ENCODE assay signal across 8 cellular contexts in the genomic region with DNA sequence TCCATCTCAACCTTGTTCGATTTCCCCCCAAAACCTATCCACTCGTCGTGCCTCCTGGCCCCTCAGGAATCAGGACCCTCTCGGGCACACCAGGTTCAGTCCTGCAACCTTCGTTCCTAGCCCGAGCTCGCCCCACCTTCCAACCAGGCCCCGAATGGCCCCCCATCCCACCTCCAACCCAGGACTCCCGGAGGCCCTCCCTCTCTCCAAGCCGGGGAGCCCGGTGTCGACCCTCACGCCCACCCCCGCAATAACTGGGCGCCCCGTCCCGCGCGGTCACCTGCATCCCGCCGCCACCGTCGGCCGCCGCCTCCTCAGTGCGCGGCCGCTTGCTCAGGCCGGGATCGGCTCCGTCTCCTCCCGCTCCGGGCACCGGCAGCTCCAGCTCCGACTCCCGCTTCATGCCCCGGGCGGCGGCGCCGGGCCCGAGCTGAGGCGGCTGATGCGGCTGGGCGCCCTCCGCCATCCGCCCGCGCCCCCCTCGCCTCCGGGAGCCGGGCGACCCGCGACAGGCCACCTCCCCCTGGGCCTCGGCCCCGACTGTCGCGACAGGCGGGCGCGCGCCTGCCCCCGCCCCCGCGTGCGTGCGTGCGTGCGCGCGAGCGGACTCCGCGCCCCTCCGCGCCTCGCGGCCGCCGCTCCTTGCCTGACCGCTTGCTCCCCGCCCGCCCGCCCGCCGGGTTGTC. TPM values are rescaled to one million over a fixed set of nuclear protein-coding genes. Genes with fewer than 3 reads are reported as not detected.
DNase-seq lines count a peak whose midpoint lies in the region; ATAC-seq and TF ChIP-seq lines count a peak whose summit lies in the region.

No MANE protein-coding gene starts in this region.

- peak overlapping the region; percentile 81 for H3K4me3 ChIP-seq in parathyroid adenoma (ENCODE audit: low read depth, low read length)

- peak overlapping the region; percentile 91 for H3K4me2 ChIP-seq in parathyroid adenoma (ENCODE audit: low read length)

- no peaks in the 10 kb centered on the region for H3K9me3 ChIP-seq in parathyroid adenoma (ENCODE audit: control insufficient read depth, low read length)

- peaks cover 25% of the 10 kb centered on the region for H3K4me1 Mint-ChIP-seq in activated T-helper 1 cell treated with anti-CD3 and anti-CD28 coated beads, Interleukin-12 subunit alpha, Interleukin-12 subunit beta, Interleukin-2, Interleukin-4 antibody, amounts not matched to agents 30 ng/mL and 10 ng/mL and 1 ng/mL, durations not matched to agents 14 hours and 24 hours and 36 hours (ENCODE audit: low read depth)

- H3K4me1 ChIP-seq in parathyroid adenoma = no peaks in the 10 kb centered on the region

- TF ChIP-seq CTCF in parathyroid adenoma (IDR thresholded peaks at IDR 0.05) = no peak

- intact Hi-C loops in activated T-helper 1 cell treated with anti-CD3 and anti-CD28 coated beads, Interleukin-12 subunit alpha, Interleukin-12 subunit beta, Interleukin-2, Interleukin-4 antibody, amounts not matched to agents 30 ng/mL and 10 ng/mL and 1 ng/mL, durations not matched to agents 14 hours and 24 hours and 36 hours (cut with micrococcal nuclease) = loop anchor here (10.0 kb wide), 1 partner anchor 403 kb away; no protein-coding TSS in a partner anchor
- intact Hi-C loops in Right ventricle myocardium superior (cut with DNase I) = no loop called here

- ATAC-seq in HG03432 (IDR thresholded peaks at IDR 0.05; ENCODE audit: unreplicated experiment) (peak; percentile 19), Right ventricle myocardium superior (ENCODE audit: poor library complexity) (peak; percentile 34), HG03457 (IDR thresholded peaks at IDR 0.05; ENCODE audit: unreplicated experiment) (no peak)

- peak overlapping the region; percentile 43 for H3K27ac ChIP-seq in parathyroid adenoma

- peak overlapping the region; percentile 85 for H3K4me3 Mint-ChIP-seq in activated T-helper 1 cell treated with anti-CD3 and anti-CD28 coated beads, Interleukin-12 subunit alpha, Interleukin-12 subunit beta, Interleukin-2, Interleukin-4 antibody, amounts not matched to agents 30 ng/mL and 10 ng/mL and 1 ng/mL, durations not matched to agents 14 hours and 24 hours and 36 hours

- peaks cover 47% of the 10 kb centered on the region for H3K27me3 Mint-ChIP-seq in activated T-helper 1 cell treated with anti-CD3 and anti-CD28 coated beads, Interleukin-12 subunit alpha, Interleukin-12 subunit beta, Interleukin-2, Interleukin-4 antibody, amounts not matched to agents 30 ng/mL and 10 ng/mL and 1 ng/mL, durations not matched to agents 14 hours and 24 hours and 36 hours (ENCODE audit: insufficient read depth)

- no peaks in the 10 kb centered on the region for H3K9me3 Mint-ChIP-seq in activated T-helper 1 cell treated with anti-CD3 and anti-CD28 coated beads, Interleukin-12 subunit alpha, Interleukin-12 subunit beta, Interleukin-2, Interleukin-4 antibody, amounts not matched to agents 30 ng/mL and 10 ng/mL and 1 ng/mL, durations not matched to agents 14 hours and 24 hours and 36 hours

- peaks cover 2% of the 10 kb centered on the region for H3K79me2 ChIP-seq in parathyroid adenoma

- peak; percentile 62 for DNase-seq in DMS53 (lab: John Stamatoyannopoulos, UW)
- no peak for DNase-seq in DMS53 treated with DMSO at 0.1 percent for 48 hours (lab: John Stamatoyannopoulos, UW; ENCODE audit: unreplicated experiment)
- no peak for DNase-seq in activated T-helper 1 cell treated with anti-CD3 and anti-CD28 coated beads, Interleukin-12 subunit alpha, Interleukin-12 subunit beta, Interleukin-2, Interleukin-4 antibody, amounts not matched to agents 30 ng/mL and 10 ng/mL and 1 ng/mL, durations not matched to agents 14 hours and 24 hours and 36 hours (ENCODE audit: low spot score)
- DNase-seq in Right ventricle myocardium superior = peak; percentile 56
- DNase-seq in OCI-M2 (lab: John Stamatoyannopoulos, UW; ENCODE audit: unreplicated experiment) = no peak

- H2AFZ ChIP-seq in parathyroid adenoma = peak overlapping the region; percentile 70

- H3K9ac ChIP-seq in parathyroid adenoma = peak overlapping the region; percentile 53

- peaks cover 2% of the 10 kb centered on the region for H3K36me3 Mint-ChIP-seq in activated T-helper 1 cell treated with anti-CD3 and anti-CD28 coated beads, Interleukin-12 subunit alpha, Interleukin-12 subunit beta, Interleukin-2, Interleukin-4 antibody, amounts not matched to agents 30 ng/mL and 10 ng/mL and 1 ng/mL, durations not matched to agents 14 hours and 24 hours and 36 hours (ENCODE audit: low read depth)

- no peaks in the 10 kb centered on the region for H3K36me3 ChIP-seq in parathyroid adenoma (ENCODE audit: control insufficient read depth, insufficient read depth, low read length)

- H3K27ac Mint-ChIP-seq in activated T-helper 1 cell treated with anti-CD3 and anti-CD28 coated beads, Interleukin-12 subunit alpha, Interleukin-12 subunit beta, Interleukin-2, Interleukin-4 antibody, amounts not matched to agents 30 ng/mL and 10 ng/mL and 1 ng/mL, durations not matched to agents 14 hours and 24 hours and 36 hours = peak overlapping the region; percentile 67

- no peaks in the 10 kb centered on the region for H3K27me3 ChIP-seq in parathyroid adenoma (ENCODE audit: control insufficient read depth, insufficient read depth, low read length)

RNA-seq across cellular contexts. Expression of a gene that starts 0.5 kb away (rescaled TPM):
- 3.7 and 3.8 TPM in 2 replicates for total RNA-seq in activated T-helper 1 cell treated with anti-CD3 and anti-CD28 coated beads, Interleukin-12 subunit alpha, Interleukin-12 subunit beta, Interleukin-2, Interleukin-4 antibody, amounts not matched to agents 30 ng/mL and 10 ng/mL and 1 ng/mL, durations not matched to agents 14 hours and 24 hours and 36 hours
- total RNA-seq in Right ventricle myocardium superior = 74.4 TPM

Comparison
In these comparisons a context has a peak if more than half of its experiments do, and no peak if none do; other contexts are left out.
1. DNase-seq: peak in DMS53 (single experiment) and Right ventricle myocardium superior (single experiment); none in DMS53 treated with DMSO at 0.1 percent for 48 hours (single experiment), activated T-helper 1 cell treated with anti-CD3 and anti-CD28 coated beads, Interleukin-12 subunit alpha, Interleukin-12 subunit beta, Interleukin-2, Interleukin-4 antibody, amounts not matched to agents 30 ng/mL and 10 ng/mL and 1 ng/mL, durations not matched to agents 14 hours and 24 hours and 36 hours (single experiment) and OCI-M2 (single experiment).
2. RNA of a gene that starts 0.5 kb away (total RNA-seq): 74.4 TPM in Right ventricle myocardium superior (single experiment); 3.7 to 3.8 TPM in activated T-helper 1 cell treated with anti-CD3 and anti-CD28 coated beads, Interleukin-12 subunit alpha, Interleukin-12 subunit beta, Interleukin-2, Interleukin-4 antibody, amounts not matched to agents 30 ng/mL and 10 ng/mL and 1 ng/mL, durations not matched to agents 14 hours and 24 hours and 36 hours; every median in the first group is over 10 times any median in the second.